Comparison of ENCODE assay signal across 14 cellular contexts in genomic region chr4:35970366-35970960, GRCh38.
DNase-seq lines count a peak whose midpoint lies in the region; ATAC-seq and TF ChIP-seq lines count a peak whose summit lies in the region.
"Had no signal": no experiment of that assay in that cellular context is flagged by ENCODE, and none has a peak within 500 bp of the region (broad histone marks: within the 10 kb centered on the region; RNA-seq: fewer than 3 reads in every experiment).

No MANE protein-coding gene starts in this region.

- no peaks in the 10 kb centered on the region for H3K9me3 ChIP-seq in right atrium auricular region

- H3K27ac ChIP-seq in right atrium auricular region, result no peak overlapping the region

- no peaks in the 10 kb centered on the region for H3K36me3 ChIP-seq in right atrium auricular region

- peak; percentile 7 for DNase-seq in GM12865 (ENCODE audit: low read depth)
- DNase-seq in NCI-H146 (lab: John Stamatoyannopoulos, UW), result no peak
- no peak for DNase-seq in mucosa of gallbladder (ENCODE audit: low spot score)
- DNase-seq in T-helper 9 cell, result no peak
- DNase-seq in right atrium auricular region (ENCODE audit: low spot score), result no peak
- DNase-seq: DND-41; mesenchymal stem cell; NCI-H1105; NCI-H526 treated with DMSO at 0.1 percent for 48 hours; Right ventricle myocardium superior; stimulated activated naive CD4-positive, alpha-beta T cell had no signal

- ATAC-seq in GM18868 (IDR thresholded peaks at IDR 0.05; ENCODE audit: unreplicated experiment), result peak; percentile 87
- peak; percentile 44 for ATAC-seq in GM21786 (IDR thresholded peaks at IDR 0.05; ENCODE audit: unreplicated experiment)
- peak; percentile 54 for ATAC-seq in HG03196 (IDR thresholded peaks at IDR 0.05; ENCODE audit: unreplicated experiment)

- no peak overlapping the region for H3K4me3 ChIP-seq in GM12865 (ENCODE audit: low read depth, low read length)
- H3K4me3 ChIP-seq in right atrium auricular region, result no peak overlapping the region

- H3K27me3 ChIP-seq in right atrium auricular region, result no peaks in the 10 kb centered on the region

- TF ChIP-seq CTCF in GM12865 (IDR thresholded peaks at IDR 0.05; ENCODE audit: insufficient read depth, low read depth, low read length, missing control alignments) (no peak), right atrium auricular region (IDR thresholded peaks at IDR 0.05) (no peak)

- no peaks in the 10 kb centered on the region for H3K4me1 ChIP-seq in right atrium auricular region
